ENCODE assay signal across 9 cellular contexts in genomic region chr17:77353684-77354419, GRCh38.
DNase-seq lines count a peak whose midpoint lies in the region; ATAC-seq and TF ChIP-seq lines count a peak whose summit lies in the region.
"Had no signal": no experiment of that assay in that cellular context is flagged by ENCODE, and none has a peak within 500 bp of the region (broad histone marks: within the 10 kb centered on the region; RNA-seq: fewer than 3 reads in every experiment).

No MANE protein-coding gene starts in this region.

- no peaks in the 10 kb centered on the region for H3K9me3 ChIP-seq in gastroesophageal sphincter
- no peaks in the 10 kb centered on the region for H3K9me3 ChIP-seq in MM.1S (replicated peaks; ENCODE audit: insufficient read depth, low read length)

- 0 out of 2 replicates have a peak, but pooled peaks cover 5% of the 10 kb centered on the region for H3F3A ChIP-seq in MM.1S (ENCODE audit: insufficient read depth, low read length)

- H3K27ac ChIP-seq in VCaP: peak overlapping the region; percentile 19; the same call in 1 of the 2 replicates
- peak overlapping the region in 3 of 4 donors; percentile 64 to 71 (median 69) for H3K27ac ChIP-seq in gastroesophageal sphincter
- H3K27ac ChIP-seq in MM.1S (ENCODE audit: low read length): no peak overlapping the region

- H3K79me2 ChIP-seq in MM.1S (ENCODE audit: low read length): peaks cover 84% of the 10 kb centered on the region

- no peak for TF ChIP-seq CTCF in VCaP (conservative IDR thresholded peaks at IDR 0.05)
- TF ChIP-seq CTCF in gastroesophageal sphincter (IDR thresholded peaks at IDR 0.05): no peak
- TF ChIP-seq CTCF in GM20000 (IDR thresholded peaks at IDR 0.05; ENCODE audit: extremely low read depth, missing control alignments): no peak
- no peak for TF ChIP-seq CTCF in MM.1S (IDR thresholded peaks at IDR 0.05; ENCODE audit: low read length)

- peaks cover 0 to 75% (median 6%) of the 10 kb centered on the region in 3 donors for H3K4me1 ChIP-seq in gastroesophageal sphincter
- H3K4me1 ChIP-seq in MM.1S (ENCODE audit: low read length): 0 out of 2 replicates have a peak, but pooled peaks cover under 1% of the 10 kb centered on the region

- WGBS in gastroesophageal sphincter (ENCODE audit: low coverage in 1 of 2), 2 donors: 53 to 79% methylated on average over 5 to 11 of the region's 15 CpGs

- no peaks in the 10 kb centered on the region for H3K36me3 ChIP-seq in gastroesophageal sphincter
- no peaks in the 10 kb centered on the region for H3K36me3 ChIP-seq in MM.1S (replicated peaks; ENCODE audit: insufficient read depth, low read length)

- H3K9ac ChIP-seq in MM.1S (ENCODE audit: low read length): no peak overlapping the region

- H3K27me3 ChIP-seq in gastroesophageal sphincter (no peaks in the 10 kb centered on the region), MM.1S (replicated peaks; ENCODE audit: insufficient read depth, low read length) (no peaks in the 10 kb centered on the region)

- H3K9me2 ChIP-seq in MM.1S (replicated peaks; ENCODE audit: insufficient read depth, low read length): no peaks in the 10 kb centered on the region

- TF ChIP-seq EP300 in gastroesophageal sphincter (IDR thresholded peaks at IDR 0.05): no peak

- intact Hi-C loops in sciatic nerve (cut with DNase I): no loop called here

- ATAC-seq in gastroesophageal sphincter (no peak), sciatic nerve (no peak), HG03469 (IDR thresholded peaks at IDR 0.05; ENCODE audit: unreplicated experiment) (no peak)

- H3K4me2 ChIP-seq in MM.1S (ENCODE audit: low read depth, low read length): no peak overlapping the region

- no peaks in the 10 kb centered on the region for H4K20me1 ChIP-seq in MM.1S (ENCODE audit: insufficient read depth, low read length)

- H3K4me3 ChIP-seq in gastroesophageal sphincter (no peak overlapping the region), MM.1S (ENCODE audit: low read length) (no peak overlapping the region)

- TF ChIP-seq POLR2A in gastroesophageal sphincter (IDR thresholded peaks at IDR 0.05): no peak

- no peak overlapping the region for H2AFZ ChIP-seq in MM.1S (ENCODE audit: low read length)

- DNase-seq in EL: peak; percentile 24
- DNase-seq in sciatic nerve (ENCODE audit: low spot score): peak; percentile 42
- no peak for DNase-seq in GM20000 (ENCODE audit: low spot score)
- DNase-seq in MM.1S: no peak
- no peak for DNase-seq in T-helper 9 cell
- DNase-seq: NCI-H2029 treated with DMSO at 0.1 percent for 48 hours had no signal

Comparison
In these comparisons a context has a peak if more than half of its experiments do, and no peak if none do; other contexts are left out.
1. DNase-seq: peak in EL (single experiment) and sciatic nerve (single experiment); none in GM20000 (single experiment), MM.1S (single experiment) and T-helper 9 cell (single experiment).